17 cellular contexts compared by ENCODE assay signal in the genomic region with DNA sequence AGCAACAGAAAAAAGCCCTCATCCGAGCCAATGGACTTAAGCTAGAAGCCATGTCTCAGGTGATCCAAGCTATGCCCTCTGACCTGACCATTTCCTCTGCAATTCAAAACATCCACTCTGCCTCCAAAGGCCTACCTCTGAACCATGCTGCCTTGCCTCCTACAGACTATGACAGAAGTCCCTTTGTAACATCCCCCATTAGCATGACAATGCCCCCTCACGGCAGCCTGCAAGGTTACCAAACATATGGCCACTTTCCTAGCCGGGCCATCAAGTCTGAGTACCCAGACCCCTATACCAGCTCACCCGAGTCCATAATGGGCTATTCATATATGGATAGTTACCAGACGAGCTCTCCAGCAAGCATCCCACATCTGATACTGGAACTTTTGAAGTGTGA. TPM values are rescaled to one million over a fixed set of nuclear protein-coding genes. Genes with fewer than 3 reads are reported as not detected.
A peak's percentile ranks its signal among the peaks of the same experiment; 100 is the strongest.
DNase-seq lines count a peak whose midpoint lies in the region; ATAC-seq and TF ChIP-seq lines count a peak whose summit lies in the region.
"Had no signal": no experiment of that assay in that cellular context is flagged by ENCODE, and none has a peak within 500 bp of the region (broad histone marks: within the 10 kb centered on the region; RNA-seq: fewer than 3 reads in every experiment).

No MANE protein-coding gene starts in this region.

- DNase-seq in NCI-H82 (lab: John Stamatoyannopoulos, UW) (peak; percentile 21), NCI-H82 treated with DMSO at 0.1 percent for 48 hours (lab: John Stamatoyannopoulos, UW; ENCODE audit: unreplicated experiment) (no peak), endodermal cell (peak; percentile 93), spleen (peak; percentile 33), activated gamma-delta T cell (lab: John Stamatoyannopoulos, UW) (no peak)
- no peak for DNase-seq in activated CD8-positive, alpha-beta memory T cell treated with anti-CD3 and anti-CD28 coated beads, Interleukin-2, amount 50 U/mL, for 48 hours
- DNase-seq: DMS79 treated with DMSO at 0.1 percent for 48 hours, GF-D8, GOT3, Karpas-422, MM.1S, NCI-H1417 treated with DMSO at 0.1 percent for 48 hours, NCI-H2029, NCI-H524 treated with DMSO at 0.1 percent for 48 hours, PC-9 had no signal

- ATAC-seq in GM21390 (IDR thresholded peaks at IDR 0.05; ENCODE audit: unreplicated experiment), result no peak

- peak overlapping the region; percentile 81 for H3K27ac Mint-ChIP-seq in endodermal cell

- TF ChIP-seq POLR2A in spleen (IDR thresholded peaks at IDR 0.05), result no peak

- H3K9ac ChIP-seq in endodermal cell (ENCODE audit: extremely low read depth, low read length, poor library complexity, severe bottlenecking) (no peak overlapping the region), iPS-20b (ENCODE audit: low read depth, low read length) (peak overlapping the region; percentile 44; the same call in 1 of the 2 replicates)

- H3K9me3 Mint-ChIP-seq in endodermal cell, result no peaks in the 10 kb centered on the region

- TF ChIP-seq CTCF in endodermal cell (conservative IDR thresholded peaks at IDR 0.05) (peak; percentile 21), spleen (IDR thresholded peaks at IDR 0.05 in 8 of 11, conservative IDR thresholded peaks at IDR 0.05 in 3 of 11) (no peak)

- H3K4me3 ChIP-seq in endodermal cell (ENCODE audit: low read length), result no peak overlapping the region
- H3K4me3 ChIP-seq in iPS-20b (ENCODE audit: low read length), result peak overlapping the region; percentile 48; the same call in 1 of the 2 replicates
- no peak overlapping the region for H3K4me3 ChIP-seq in spleen
- H3K4me3 ChIP-seq: PC-9 had no signal

- H3K27me3 ChIP-seq in endodermal cell (ENCODE audit: control insufficient read depth, insufficient read depth, low read length, poor library complexity, severe bottlenecking) (peaks cover 20% of the 10 kb centered on the region), iPS-20b (ENCODE audit: insufficient read depth, low read length) (peaks cover 30% of the 10 kb centered on the region), spleen (replicated peaks in 1 of 7) (peaks cover 2 to 53% (median 34%) of the 10 kb centered on the region in 7 donors)

- H3K36me3 ChIP-seq in endodermal cell (ENCODE audit: control insufficient read depth, insufficient read depth, low read length) (no peaks in the 10 kb centered on the region), iPS-20b (ENCODE audit: insufficient read depth, low read depth, low read length) (no peaks in the 10 kb centered on the region), spleen (no peaks in the 10 kb centered on the region)

- H3K27ac ChIP-seq in endodermal cell (ENCODE audit: low read depth, low read length), result no peak overlapping the region
- peak overlapping the region; percentile 80 for H3K27ac ChIP-seq in iPS-20b (ENCODE audit: low read length)
- H3K27ac ChIP-seq in spleen, result no peak overlapping the region
- H3K27ac ChIP-seq: PC-9 had no signal

- no peaks in the 10 kb centered on the region for H3K36me3 Mint-ChIP-seq in endodermal cell (ENCODE audit: low read depth)

- H3K27me3 Mint-ChIP-seq in endodermal cell (ENCODE audit: insufficient read depth), result peaks cover 7% of the 10 kb centered on the region

- H3K4me1 Mint-ChIP-seq in endodermal cell, result peaks cover 24% of the 10 kb centered on the region

- H3K4me3 Mint-ChIP-seq in endodermal cell, result peak overlapping the region; percentile 7

- H3K9me3 ChIP-seq in endodermal cell (ENCODE audit: control insufficient read depth, low read length), result no peaks in the 10 kb centered on the region
- no peaks in the 10 kb centered on the region for H3K9me3 ChIP-seq in iPS-20b (ENCODE audit: insufficient read depth, low read depth, low read length)
- H3K9me3 ChIP-seq in spleen, result no peaks in the 10 kb centered on the region

- H3K4me1 ChIP-seq in endodermal cell (ENCODE audit: control insufficient read depth, insufficient read depth, low read length), result no peaks in the 10 kb centered on the region
- H3K4me1 ChIP-seq in iPS-20b (ENCODE audit: insufficient read depth, low read length), result peaks cover 31% of the 10 kb centered on the region; the same call in 1 of the 2 replicates
- H3K4me1 ChIP-seq in spleen, result peaks cover 0 to 5% (median 2%) of the 10 kb centered on the region in 6 donors

- intact Hi-C loops in spleen (cut with DNase I; ENCODE audit: low total_unique reads), result no loop called here

- 40 to 41% methylated on average over 3 to 5 of the region's 5 CpGs for WGBS in endodermal cell (ENCODE audit: insufficient coverage in 1 of 2, insufficient read length in 1 of 2), 2 experiments
- WGBS in spleen, 5 donors, result 80 to 91% (median 83%) methylated on average over 5 of the region's 5 CpGs

RNA-seq across cellular contexts. Expression of gene NR5A2, which starts 20.7 kb away (rescaled TPM):
- total RNA-seq in endodermal cell, result 1 to 10 TPM in 1 of 2 donors, under 1 TPM in 1; 0.62 to 1.7 TPM
- polyA plus RNA-seq in endodermal cell (2013, experiment 1 of 2), result 0.36 TPM
- 0.21 TPM for polyA plus RNA-seq in endodermal cell (2013, experiment 2 of 2)
- under 1 TPM in 4 of 7 donors, not detected in 3; 0.10 to 0.63 (median 0.17) TPM for total RNA-seq in spleen
- polyA plus RNA-seq in spleen, result under 1 TPM; 0.02 to 0.06 (median 0.05) TPM

Comparison
In these comparisons a context has a peak if more than half of its experiments do, and no peak if none do; other contexts are left out.
1. DNase-seq: peak in NCI-H82 (single experiment), endodermal cell (single experiment) and spleen (single experiment); none in NCI-H82 treated with DMSO at 0.1 percent for 48 hours (single experiment), activated gamma-delta T cell (single experiment) and activated CD8-positive, alpha-beta memory T cell treated with anti-CD3 and anti-CD28 coated beads, Interleukin-2, amount 50 U/mL, for 48 hours (single experiment).